ENCODE assay signal across 27 cellular contexts in the genomic region with DNA sequence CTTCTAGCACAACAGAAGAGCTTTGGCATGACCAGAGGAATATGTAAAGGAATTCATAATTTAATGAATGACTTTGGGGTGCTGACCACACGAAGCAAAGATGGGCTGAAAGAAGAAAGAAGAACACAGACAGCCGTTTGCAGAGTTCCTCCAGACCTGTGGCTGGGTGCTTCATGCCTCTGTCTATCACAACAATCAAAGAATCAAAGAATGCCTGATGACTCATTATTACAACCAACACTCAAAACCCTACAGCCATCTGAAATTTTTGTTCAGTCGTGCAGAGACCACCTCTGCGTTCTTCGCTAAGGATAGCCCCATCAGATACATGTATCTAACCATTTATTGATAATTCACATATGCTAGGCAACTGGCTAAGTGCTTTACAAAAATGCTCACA.
DNase-seq lines count a peak whose midpoint lies in the region; ATAC-seq, FAIRE-seq and TF ChIP-seq lines count a peak whose summit lies in the region.
"Had no signal": no experiment of that assay in that cellular context is flagged by ENCODE, and none has a peak within 500 bp of the region (broad histone marks: within the 10 kb centered on the region; RNA-seq: fewer than 3 reads in every experiment).

No MANE protein-coding gene starts in this region.

- H3K4me3 Mint-ChIP-seq in mesothelial cell of epicardium: no peak overlapping the region
- H3K4me3 Mint-ChIP-seq: activated T-helper 1 cell treated with anti-CD3 and anti-CD28 coated beads, Interleukin-12 subunit alpha, Interleukin-12 subunit beta, Interleukin-2, Interleukin-4 antibody, amounts not matched to agents 30 ng/mL and 10 ng/mL and 1 ng/mL, durations not matched to agents 14 hours and 24 hours and 36 hours; CD4-positive, alpha-beta T cell; effector memory CD8-positive, alpha-beta T cell; neural progenitor cell had no signal

- TF ChIP-seq CTCF in RWPE2 (IDR thresholded peaks at IDR 0.05; ENCODE audit: poor library complexity, severe bottlenecking) (no peak), endothelial cell of umbilical vein (IDR thresholded peaks at IDR 0.05; ENCODE audit: extremely low read depth in 1 of 2, insufficient read depth in 1 of 2, low read depth in 1 of 2, low read length in 2 of 2) (no peak), mesothelial cell of epicardium (IDR thresholded peaks at IDR 0.05; ENCODE audit: unreplicated experiment) (no peak)

- POLR2A ChIA-PET in endothelial cell of umbilical vein (lab: Charles Lee): no interaction called here

- intact Hi-C loops in endothelial cell of umbilical vein (cut with micrococcal nuclease): loop anchor here (5.0 kb wide), 2 partner anchors 87 to 167 kb away; no protein-coding TSS in a partner anchor

- no peaks in the 10 kb centered on the region for H3K9me3 ChIP-seq in RWPE2 (ENCODE audit: severe bottlenecking)
- no peaks in the 10 kb centered on the region for H3K9me3 ChIP-seq in endothelial cell of umbilical vein (replicated peaks; ENCODE audit: control insufficient read depth, insufficient read depth, low read length)
- H3K9me3 ChIP-seq: MG63, suprapubic skin, vagina had no signal

- peak overlapping the region; percentile 78 for H3K27ac Mint-ChIP-seq in mesothelial cell of epicardium
- H3K27ac Mint-ChIP-seq: activated T-helper 1 cell treated with anti-CD3 and anti-CD28 coated beads, Interleukin-12 subunit alpha, Interleukin-12 subunit beta, Interleukin-2, Interleukin-4 antibody, amounts not matched to agents 30 ng/mL and 10 ng/mL and 1 ng/mL, durations not matched to agents 14 hours and 24 hours and 36 hours; effector memory CD8-positive, alpha-beta T cell; progenitor cell of endocrine pancreas; T-cell had no signal

- no peak overlapping the region for H3K9ac ChIP-seq in endothelial cell of umbilical vein (replicated peaks; ENCODE audit: extremely low read depth, insufficient read depth, low read length)
- H3K9ac ChIP-seq: neural progenitor cell had no signal

- BruUV-seq in endothelial cell of umbilical vein (replicated peaks; lab: Mats Ljungman, UMichigan): no TSS peak

- H3K27me3 ChIP-seq in RWPE2 (ENCODE audit: insufficient read depth, poor library complexity, severe bottlenecking) (no peaks in the 10 kb centered on the region), endothelial cell of umbilical vein (ENCODE audit: control insufficient read depth in 2 of 2, insufficient read depth in 2 of 2, low read length in 2 of 2) (no peaks in the 10 kb centered on the region)
- H3K27me3 ChIP-seq: MG63, neural progenitor cell, suprapubic skin, vagina had no signal

- no peak overlapping the region for H2AFZ ChIP-seq in endothelial cell of umbilical vein (ENCODE audit: low read depth, low read length)

- no peaks in the 10 kb centered on the region for H3K9me1 ChIP-seq in endothelial cell of umbilical vein (replicated peaks; ENCODE audit: control insufficient read depth, extremely low read depth, insufficient read depth, low read length)

- no peaks in the 10 kb centered on the region for H3K9me3 Mint-ChIP-seq in mesothelial cell of epicardium
- H3K9me3 Mint-ChIP-seq: CD4-positive, alpha-beta T cell; neural progenitor cell; T-cell had no signal

- no peak overlapping the region for H3K4me2 ChIP-seq in endothelial cell of umbilical vein (ENCODE audit: insufficient read depth, low read length)
- H3K4me2 ChIP-seq: neural progenitor cell had no signal

- H4K20me1 ChIP-seq in endothelial cell of umbilical vein (replicated peaks; ENCODE audit: control insufficient read depth, extremely low read depth, insufficient read depth, low read length): no peaks in the 10 kb centered on the region

- H3K27ac ChIP-seq in RWPE2 (ENCODE audit: poor library complexity, severe bottlenecking) (peak overlapping the region; percentile 76), endothelial cell of umbilical vein (ENCODE audit: insufficient read depth, low read depth, low read length) (no peak overlapping the region)
- H3K27ac ChIP-seq: HL-60, neural progenitor cell, suprapubic skin had no signal

- H3K4me1 ChIP-seq in RWPE2 (ENCODE audit: insufficient read depth, poor library complexity, severe bottlenecking): peaks cover 46% of the 10 kb centered on the region
- H3K4me1 ChIP-seq in endothelial cell of umbilical vein (ENCODE audit: control insufficient read depth, extremely low read depth, insufficient read depth, low read length): peaks cover 46% of the 10 kb centered on the region

- H3K36me3 ChIP-seq in RWPE2 (ENCODE audit: low read depth) (no peaks in the 10 kb centered on the region), endothelial cell of umbilical vein (ENCODE audit: control insufficient read depth in 2 of 2, extremely low read depth in 1 of 2, insufficient read depth in 2 of 2, low read length in 2 of 2) (no peaks in the 10 kb centered on the region)
- H3K36me3 ChIP-seq: MG63, neural progenitor cell, suprapubic skin, vagina had no signal

- peak; percentile 40; the same call in 1 of the 3 replicates for ATAC-seq in RWPE2 (ENCODE audit: low read depth)
- no peak for ATAC-seq in GM19035 (IDR thresholded peaks at IDR 0.05; ENCODE audit: unreplicated experiment)
- ATAC-seq: activated naive CD4-positive, alpha-beta T cell treated with anti-CD3 and anti-CD28 coated beads, Interleukin-2, amount 50 U/mL, for 72 hours; effector memory CD8-positive, alpha-beta T cell; left lobe of liver; Right ventricle myocardium inferior; T-cell had no signal

- no peaks in the 10 kb centered on the region for H3K36me3 Mint-ChIP-seq in mesothelial cell of epicardium
- H3K36me3 Mint-ChIP-seq: neural progenitor cell, T-cell had no signal

- dilution Hi-C loops in endothelial cell of umbilical vein (cut with MboI; ENCODE audit: extremely low pct_ligation_motif_present, low sequenced_read_pairs): no loop called here

- TF ChIP-seq POLR2A in endothelial cell of umbilical vein (IDR thresholded peaks at IDR 0.05; ENCODE audit: low read depth, low read length): no peak

- FAIRE-seq in endothelial cell of umbilical vein (lab: Jason Lieb, UNC): no peak
- FAIRE-seq: colon, TTC549 had no signal

- peaks cover 69% of the 10 kb centered on the region for H3K4me1 Mint-ChIP-seq in mesothelial cell of epicardium

- H3K4me3 ChIP-seq in RWPE2 (ENCODE audit: severe bottlenecking) (no peak overlapping the region), endothelial cell of umbilical vein (replicated peaks in 1 of 3; ENCODE audit: insufficient read depth in 1 of 3, low read depth in 1 of 3, low read length in 3 of 3) (no peak overlapping the region)
- H3K4me3 ChIP-seq: MG63, neural progenitor cell, suprapubic skin, vagina had no signal

- H3K27me3 Mint-ChIP-seq in mesothelial cell of epicardium (ENCODE audit: low read depth): no peaks in the 10 kb centered on the region
- H3K27me3 Mint-ChIP-seq: CD4-positive, alpha-beta T cell; effector memory CD8-positive, alpha-beta T cell; progenitor cell of endocrine pancreas; T-cell had no signal

- DNase-seq in RWPE2 (ENCODE audit: low spot score) (no peak), endothelial cell of umbilical vein (ENCODE audit: low read depth, low spot score) (no peak), mesothelial cell of epicardium (ENCODE audit: low spot score in 2 of 2, unreplicated experiment in 2 of 2) (no peak), NCI-H1417 treated with DMSO at 0.1 percent for 48 hours (lab: John Stamatoyannopoulos, UW) (no peak), inferior parietal cortex (ENCODE audit: extremely low spot score) (no peak), Kasumi-1 (lab: John Stamatoyannopoulos, UW) (no peak)
- DNase-seq: activated CD4-positive, alpha-beta T cell treated with anti-CD3 and anti-CD28 coated beads for 48 hours; CD4-positive, alpha-beta T cell; effector memory CD8-positive, alpha-beta T cell; MG63; NCI-H1436; NCI-H2171 treated with DMSO at 0.1 percent for 48 hours; NCI-H526; stimulated activated CD4-positive, alpha-beta T cell treated with anti-CD3 and anti-CD28 coated beads, Interleukin-1b, Interleukin-23, amount 100 ng/mL, for 48 hours; T-cell had no signal

- CTCF ChIA-PET in endothelial cell of umbilical vein (lab: Charles Lee): interaction anchor here (1.3 to 1.6 kb wide), 2 partner anchors 41 to 129 kb away, joined by 4 read pairs; partner anchors contain the start of gene PRICKLE2

- H3K79me2 ChIP-seq in endothelial cell of umbilical vein (ENCODE audit: control insufficient read depth, insufficient read depth, low read length): no peaks in the 10 kb centered on the region

TF ChIP-seq in endothelial cell of umbilical vein, 7 proteins besides CTCF, POLR2A, EP300 and RAD21:
- TF ChIP-seq POLR2AphosphoS5 (IDR thresholded peaks at IDR 0.05; ENCODE audit: insufficient read depth, low read depth, low read length): no peak
- no peak for TF ChIP-seq EZH2 (IDR thresholded peaks at IDR 0.05; ENCODE audit: borderline replicate concordance, low read depth, low read length, severe bottlenecking)
- peak; percentile 36 for TF ChIP-seq JUN (IDR thresholded peaks at IDR 0.05; ENCODE audit: borderline replicate concordance, insufficient read depth, insufficient read length, low read depth)
- peak; percentile 14 for TF ChIP-seq GATA2 (IDR thresholded peaks at IDR 0.05; ENCODE audit: insufficient read depth, insufficient read length, low read depth, low read length)
- TF ChIP-seq MYC (IDR thresholded peaks at IDR 0.05; ENCODE audit: low read depth, low read length): no peak
- peak; percentile 38 for TF ChIP-seq FOS (IDR thresholded peaks at IDR 0.05; ENCODE audit: borderline replicate concordance, insufficient read depth, low read length)
- no peak for TF ChIP-seq MAX (IDR thresholded peaks at IDR 0.05; ENCODE audit: insufficient read depth, insufficient read length)
TF ChIP-seq in endothelial cell of umbilical vein: peak in this region for 3.
